Comparison of ENCODE assay signal across 2 cellular contexts in the genomic region with DNA sequence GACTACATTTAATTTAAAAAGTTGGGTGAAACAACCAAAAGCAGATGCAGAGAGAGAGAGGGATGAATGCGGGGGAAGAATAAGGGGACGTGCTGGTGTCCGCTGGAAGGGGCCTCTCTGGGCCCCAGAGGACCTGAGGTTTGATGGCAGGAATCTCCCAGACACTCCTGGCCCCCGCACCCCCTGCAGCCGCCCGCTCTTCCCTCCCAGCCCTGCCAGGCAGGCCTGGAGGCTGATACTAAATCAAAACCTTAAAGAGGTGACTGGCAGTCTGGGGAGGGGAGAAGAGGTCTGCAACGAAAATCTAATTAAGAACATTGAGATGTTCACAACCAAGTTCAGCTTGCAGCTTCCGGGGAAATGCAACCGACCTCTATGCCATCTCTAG.
TF ChIP-seq lines count a peak whose summit lies in the region.

No MANE protein-coding gene starts in this region.

TF ChIP-seq in SK-N-SH, 30 proteins besides CTCF, POLR2A, EP300 and RAD21 (continued from another document):
- no peak for TF ChIP-seq ZBTB33 (IDR thresholded peaks at IDR 0.05; ENCODE audit: borderline replicate concordance, low read depth)
- no peak for TF ChIP-seq YY1 (IDR thresholded peaks at IDR 0.05; ENCODE audit: low read depth)
- TF ChIP-seq CHD2 (IDR thresholded peaks at IDR 0.05; ENCODE audit: low read length, partially characterized antibody) = no peak
- no peak for TF ChIP-seq PBX3 (IDR thresholded peaks at IDR 0.05)
- no peak for TF ChIP-seq NFIC (IDR thresholded peaks at IDR 0.05; ENCODE audit: borderline replicate concordance)
- no peak for TF ChIP-seq FOXJ3 (CRISPR knock-in tag; IDR thresholded peaks at IDR 0.05)
- TF ChIP-seq GABPA (IDR thresholded peaks at IDR 0.05; ENCODE audit: low read depth) = no peak
- no peak for TF ChIP-seq SIN3A (IDR thresholded peaks at IDR 0.05; ENCODE audit: borderline replicate concordance, low read depth, low read length)
- TF ChIP-seq, protein P1, sequence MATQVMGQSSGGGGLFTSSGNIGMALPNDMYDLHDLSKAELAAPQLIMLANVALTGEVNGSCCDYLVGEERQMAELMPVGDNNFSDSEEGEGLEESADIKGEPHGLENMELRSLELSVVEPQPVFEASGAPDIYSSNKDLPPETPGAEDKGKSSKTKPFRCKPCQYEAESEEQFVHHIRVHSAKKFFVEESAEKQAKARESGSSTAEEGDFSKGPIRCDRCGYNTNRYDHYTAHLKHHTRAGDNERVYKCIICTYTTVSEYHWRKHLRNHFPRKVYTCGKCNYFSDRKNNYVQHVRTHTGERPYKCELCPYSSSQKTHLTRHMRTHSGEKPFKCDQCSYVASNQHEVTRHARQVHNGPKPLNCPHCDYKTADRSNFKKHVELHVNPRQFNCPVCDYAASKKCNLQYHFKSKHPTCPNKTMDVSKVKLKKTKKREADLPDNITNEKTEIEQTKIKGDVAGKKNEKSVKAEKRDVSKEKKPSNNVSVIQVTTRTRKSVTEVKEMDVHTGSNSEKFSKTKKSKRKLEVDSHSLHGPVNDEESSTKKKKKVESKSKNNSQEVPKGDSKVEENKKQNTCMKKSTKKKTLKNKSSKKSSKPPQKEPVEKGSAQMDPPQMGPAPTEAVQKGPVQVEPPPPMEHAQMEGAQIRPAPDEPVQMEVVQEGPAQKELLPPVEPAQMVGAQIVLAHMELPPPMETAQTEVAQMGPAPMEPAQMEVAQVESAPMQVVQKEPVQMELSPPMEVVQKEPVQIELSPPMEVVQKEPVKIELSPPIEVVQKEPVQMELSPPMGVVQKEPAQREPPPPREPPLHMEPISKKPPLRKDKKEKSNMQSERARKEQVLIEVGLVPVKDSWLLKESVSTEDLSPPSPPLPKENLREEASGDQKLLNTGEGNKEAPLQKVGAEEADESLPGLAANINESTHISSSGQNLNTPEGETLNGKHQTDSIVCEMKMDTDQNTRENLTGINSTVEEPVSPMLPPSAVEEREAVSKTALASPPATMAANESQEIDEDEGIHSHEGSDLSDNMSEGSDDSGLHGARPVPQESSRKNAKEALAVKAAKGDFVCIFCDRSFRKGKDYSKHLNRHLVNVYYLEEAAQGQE (IDR thresholded peaks at IDR 0.05; ENCODE audit: low read depth, low read length) = no peak
- TF ChIP-seq RCOR1 (IDR thresholded peaks at IDR 0.05; ENCODE audit: low read length) = no peak
- no peak for TF ChIP-seq FOXM1 (IDR thresholded peaks at IDR 0.05; ENCODE audit: low read depth)
- TF ChIP-seq FOSL2 (IDR thresholded peaks at IDR 0.05; ENCODE audit: borderline replicate concordance, low read depth) = no peak
- TF ChIP-seq NRF1 (IDR thresholded peaks at IDR 0.05; ENCODE audit: low read depth, low read length) = no peak

TF ChIP-seq in SK-N-SH treated with all-trans-retinoic acid at 6 μM for 48 hours, 23 proteins besides CTCF, POLR2A, EP300 and RAD21 (continued from another document):
- TF ChIP-seq, protein P2, sequence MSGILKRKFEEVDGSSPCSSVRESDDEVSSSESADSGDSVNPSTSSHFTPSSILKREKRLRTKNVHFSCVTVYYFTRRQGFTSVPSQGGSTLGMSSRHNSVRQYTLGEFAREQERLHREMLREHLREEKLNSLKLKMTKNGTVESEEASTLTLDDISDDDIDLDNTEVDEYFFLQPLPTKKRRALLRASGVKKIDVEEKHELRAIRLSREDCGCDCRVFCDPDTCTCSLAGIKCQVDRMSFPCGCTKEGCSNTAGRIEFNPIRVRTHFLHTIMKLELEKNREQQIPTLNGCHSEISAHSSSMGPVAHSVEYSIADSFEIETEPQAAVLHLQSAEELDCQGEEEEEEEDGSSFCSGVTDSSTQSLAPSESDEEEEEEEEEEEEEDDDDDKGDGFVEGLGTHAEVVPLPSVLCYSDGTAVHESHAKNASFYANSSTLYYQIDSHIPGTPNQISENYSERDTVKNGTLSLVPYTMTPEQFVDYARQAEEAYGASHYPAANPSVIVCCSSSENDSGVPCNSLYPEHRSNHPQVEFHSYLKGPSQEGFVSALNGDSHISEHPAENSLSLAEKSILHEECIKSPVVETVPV (CRISPR knock-in tag; IDR thresholded peaks at IDR 0.05) = no peak
